In the genomic region with DNA sequence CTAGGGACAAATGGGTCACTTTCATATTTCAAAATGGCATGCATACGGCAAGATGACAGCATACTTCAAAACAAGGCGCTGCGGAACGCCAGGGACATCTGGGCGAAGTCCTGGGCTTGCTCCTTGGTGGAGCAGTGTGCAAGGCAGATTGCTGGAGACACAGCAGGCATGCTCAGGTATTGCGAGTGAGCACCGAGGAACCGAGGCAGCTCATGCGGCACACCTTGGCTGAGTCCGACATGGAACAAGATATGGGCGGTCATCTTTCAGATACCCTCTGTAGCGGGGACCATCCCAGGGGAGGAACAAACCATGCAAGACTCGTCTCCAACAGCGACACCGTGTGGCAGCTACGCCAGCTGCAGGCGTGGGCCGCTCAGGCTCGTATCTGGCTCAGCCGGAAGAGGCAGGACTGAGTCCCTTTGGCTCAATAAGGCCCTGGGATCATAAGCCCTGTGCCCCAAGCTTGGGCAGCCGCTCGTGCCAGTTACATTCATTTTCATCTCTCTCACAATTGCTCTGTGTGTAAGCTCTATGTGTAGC, we compare ENCODE assay signal across 1 cellular context.
TF ChIP-seq lines count a peak whose summit lies in the region.

No MANE protein-coding gene starts in this region.

TF ChIP-seq in HCT116, 20 proteins besides CTCF, POLR2A, EP300 and RAD21 (continued from another document):
- TF ChIP-seq, protein P1, sequence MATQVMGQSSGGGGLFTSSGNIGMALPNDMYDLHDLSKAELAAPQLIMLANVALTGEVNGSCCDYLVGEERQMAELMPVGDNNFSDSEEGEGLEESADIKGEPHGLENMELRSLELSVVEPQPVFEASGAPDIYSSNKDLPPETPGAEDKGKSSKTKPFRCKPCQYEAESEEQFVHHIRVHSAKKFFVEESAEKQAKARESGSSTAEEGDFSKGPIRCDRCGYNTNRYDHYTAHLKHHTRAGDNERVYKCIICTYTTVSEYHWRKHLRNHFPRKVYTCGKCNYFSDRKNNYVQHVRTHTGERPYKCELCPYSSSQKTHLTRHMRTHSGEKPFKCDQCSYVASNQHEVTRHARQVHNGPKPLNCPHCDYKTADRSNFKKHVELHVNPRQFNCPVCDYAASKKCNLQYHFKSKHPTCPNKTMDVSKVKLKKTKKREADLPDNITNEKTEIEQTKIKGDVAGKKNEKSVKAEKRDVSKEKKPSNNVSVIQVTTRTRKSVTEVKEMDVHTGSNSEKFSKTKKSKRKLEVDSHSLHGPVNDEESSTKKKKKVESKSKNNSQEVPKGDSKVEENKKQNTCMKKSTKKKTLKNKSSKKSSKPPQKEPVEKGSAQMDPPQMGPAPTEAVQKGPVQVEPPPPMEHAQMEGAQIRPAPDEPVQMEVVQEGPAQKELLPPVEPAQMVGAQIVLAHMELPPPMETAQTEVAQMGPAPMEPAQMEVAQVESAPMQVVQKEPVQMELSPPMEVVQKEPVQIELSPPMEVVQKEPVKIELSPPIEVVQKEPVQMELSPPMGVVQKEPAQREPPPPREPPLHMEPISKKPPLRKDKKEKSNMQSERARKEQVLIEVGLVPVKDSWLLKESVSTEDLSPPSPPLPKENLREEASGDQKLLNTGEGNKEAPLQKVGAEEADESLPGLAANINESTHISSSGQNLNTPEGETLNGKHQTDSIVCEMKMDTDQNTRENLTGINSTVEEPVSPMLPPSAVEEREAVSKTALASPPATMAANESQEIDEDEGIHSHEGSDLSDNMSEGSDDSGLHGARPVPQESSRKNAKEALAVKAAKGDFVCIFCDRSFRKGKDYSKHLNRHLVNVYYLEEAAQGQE (IDR thresholded peaks at IDR 0.05; ENCODE audit: low read depth): no peak
- TF ChIP-seq CEBPB (IDR thresholded peaks at IDR 0.05; ENCODE audit: low read depth): no peak
- no peak for TF ChIP-seq ZFX (IDR thresholded peaks at IDR 0.05)
- TF ChIP-seq JUND (IDR thresholded peaks at IDR 0.05): no peak
- no peak for TF ChIP-seq YY1 (IDR thresholded peaks at IDR 0.05; ENCODE audit: extremely low read depth, insufficient replicate concordance, low read depth, low read length)
- TF ChIP-seq SIN3A (IDR thresholded peaks at IDR 0.05; ENCODE audit: low read depth): no peak
- no peak for TF ChIP-seq ELF1 (IDR thresholded peaks at IDR 0.05; ENCODE audit: borderline replicate concordance, low read depth)
- TF ChIP-seq CBX3 (IDR thresholded peaks at IDR 0.05; ENCODE audit: low read depth): no peak
- TF ChIP-seq EZH2 (IDR thresholded peaks at IDR 0.05): no peak
TF ChIP-seq in HCT116: peak in this region for 0.
